29 cellular contexts compared by ENCODE assay signal in genomic region chr3:105523496-105523895, GRCh38.
DNase-seq lines count a peak whose midpoint lies in the region; ATAC-seq, FAIRE-seq and TF ChIP-seq lines count a peak whose summit lies in the region.
"Had no signal": no experiment of that assay in that cellular context is flagged by ENCODE, and none has a peak within 500 bp of the region (broad histone marks: within the 10 kb centered on the region; RNA-seq: fewer than 3 reads in every experiment).

No MANE protein-coding gene starts in this region.

- no peak for ATAC-seq in HepG2
- no peak for ATAC-seq in right lobe of liver
- ATAC-seq in SK-N-SH treated with all-trans-retinoic acid at 6 μM for 48 hours = no peak
- ATAC-seq: activated CD8-positive, alpha-beta memory T cell treated with anti-CD3 and anti-CD28 coated beads, Interleukin-2, amount 10 ng/mL, durations not matched to agents 7 days and 5 days; CD8-positive, alpha-beta T cell; naive thymus-derived CD4-positive, alpha-beta T cell had no signal

- CTCF ChIA-PET in HepG2 (lab: Yijun Ruan, JAX; ENCODE audit: low intra/inter-chr PET ratio, low total read pairs) = no interaction called here

- TF ChIP-seq RAD21 in HepG2 (CRISPR knock-in tag; IDR thresholded peaks at IDR 0.05) = no peak

- BruUV-seq in HepG2 (replicated peaks; lab: Mats Ljungman, UMichigan) = no TSS peak

- POLR2A ChIA-PET in HepG2 (lab: Yijun Ruan, JAX) = no interaction called here

- H4K20me1 ChIP-seq in HepG2 (ENCODE audit: insufficient read depth, low read length) = no peaks in the 10 kb centered on the region; the same call in 1 of the 2 replicates
- H4K20me1 ChIP-seq in smooth muscle cell (ENCODE audit: low read depth) = no peaks in the 10 kb centered on the region

- DNase-seq in HepG2 (ENCODE audit: low spot score) (no peak), right lobe of liver (no peak), fibroblast of gingiva (ENCODE audit: low read depth) (peak; percentile 41), substantia nigra (lab: John Stamatoyannopoulos, UW) (no peak), SJCRH30 (no peak), smooth muscle cell (lab: John Stamatoyannopoulos, UW; ENCODE audit: unreplicated experiment) (no peak), occipital lobe (lab: John Stamatoyannopoulos, UW) (no peak)
- DNase-seq: 8988T; activated CD4-positive, alpha-beta T cell treated with anti-CD3 and anti-CD28 coated beads, Interleukin-2, amount 50 U/mL, for 1 hour; activated CD8-positive, alpha-beta memory T cell treated with anti-CD3 and anti-CD28 coated beads, Interleukin-2, amount 10 ng/mL, durations not matched to agents 7 days and 5 days; activated naive CD4-positive, alpha-beta T cell; activated T-cell treated with anti-CD3 and anti-CD28 coated beads, Interleukin-2, amount 50 U/mL, for 48 hours; AML-193; CD8-positive, alpha-beta T cell; DMS 273 treated with DMSO at 0.1 percent for 48 hours; glutamatergic neuron; KBM-7; midbrain; MM.1S; naive thymus-derived CD4-positive, alpha-beta T cell; NCI-H2029 treated with DMSO at 0.1 percent for 48 hours; NCI-H82; stimulated activated CD4-positive, alpha-beta T cell treated with anti-CD3 and anti-CD28 coated beads, Interleukin-2, amount 100 ng/mL, for 24 hours; transverse colon had no signal

- no peak overlapping the region for H3K4me2 ChIP-seq in HepG2 (ENCODE audit: low read depth, low read length)
- H3K4me2 ChIP-seq in smooth muscle cell = no peak overlapping the region

- no peak overlapping the region for H3K4me3 ChIP-seq in HepG2 (replicated peaks in 1 of 3; ENCODE audit: insufficient read depth in 1 of 3, low read depth in 2 of 3, low read length in 3 of 3)
- H3K4me3 ChIP-seq in right lobe of liver = no peak overlapping the region
- no peak overlapping the region for H3K4me3 ChIP-seq in SJCRH30
- no peak overlapping the region for H3K4me3 ChIP-seq in smooth muscle cell
- H3K4me3 ChIP-seq: esophagus muscularis mucosa, skin epidermis, transverse colon had no signal

- H3K27ac ChIP-seq in HepG2 (ENCODE audit: extremely low read length, insufficient read depth, low read length) (no peak overlapping the region), right lobe of liver (no peak overlapping the region), substantia nigra (ENCODE audit: low read depth, low read length, poor library complexity, severe bottlenecking) (peak overlapping the region; percentile 2), SJCRH30 (no peak overlapping the region), smooth muscle cell (ENCODE audit: low read depth) (no peak overlapping the region)
- H3K27ac ChIP-seq: esophagus muscularis mucosa, skin epidermis, transverse colon had no signal

- H3K4me1 ChIP-seq in HepG2 (ENCODE audit: insufficient read depth, low read length) = no peaks in the 10 kb centered on the region
- H3K4me1 ChIP-seq in right lobe of liver = no peaks in the 10 kb centered on the region
- H3K4me1 ChIP-seq in SJCRH30 = no peaks in the 10 kb centered on the region
- no peaks in the 10 kb centered on the region for H3K4me1 ChIP-seq in smooth muscle cell (ENCODE audit: low read depth)
- H3K4me1 ChIP-seq: esophagus muscularis mucosa had no signal

- TF ChIP-seq CTCF in HepG2 (CRISPR knock-in tag; IDR thresholded peaks at IDR 0.05) (no peak), right lobe of liver (IDR thresholded peaks at IDR 0.05) (no peak), smooth muscle cell (IDR thresholded peaks at IDR 0.05; ENCODE audit: borderline replicate concordance, insufficient read depth, poor library complexity, severe bottlenecking) (no peak)

- no peaks in the 10 kb centered on the region for H3F3A ChIP-seq in smooth muscle cell (ENCODE audit: low read depth)

- H3K9ac ChIP-seq in HepG2 (ENCODE audit: insufficient read depth, low read depth, low read length) = no peak overlapping the region
- no peak overlapping the region for H3K9ac ChIP-seq in smooth muscle cell (ENCODE audit: low read depth)

- H3K36me3 ChIP-seq in HepG2 (replicated peaks in 1 of 2; ENCODE audit: control insufficient read depth in 1 of 2, insufficient read depth in 2 of 2, low read length in 2 of 2) = peaks cover 3 to 8% of the 10 kb centered on the region in 2 experiments; a peak in 2 of 5 replicates
- no peaks in the 10 kb centered on the region for H3K36me3 ChIP-seq in right lobe of liver
- no peaks in the 10 kb centered on the region for H3K36me3 ChIP-seq in SJCRH30
- peaks cover 6% of the 10 kb centered on the region for H3K36me3 ChIP-seq in smooth muscle cell (ENCODE audit: low read depth)
- H3K36me3 ChIP-seq: esophagus muscularis mucosa, transverse colon had no signal

- TF ChIP-seq POLR2A in HepG2 (IDR thresholded peaks at IDR 0.05; ENCODE audit: insufficient read depth in 1 of 2, low read depth in 2 of 2, low read length in 2 of 2) = no peak
- no peak for TF ChIP-seq POLR2A in right lobe of liver (IDR thresholded peaks at IDR 0.05)

- H3K79me2 ChIP-seq in HepG2 (ENCODE audit: insufficient read depth, low read length) (no peaks in the 10 kb centered on the region), smooth muscle cell (ENCODE audit: low read depth) (peaks cover 46% of the 10 kb centered on the region)

- no peak for FAIRE-seq in HepG2 (lab: Jason Lieb, UNC)
- FAIRE-seq: H54, keratinocyte had no signal

- 100% methylated on average over 1 of the region's 1 CpG for WGBS in HepG2 (ENCODE audit: low lambda C conversion rate)
- WGBS in right lobe of liver (ENCODE audit: insufficient coverage, low coverage, low lambda C conversion rate, missing lambda C conversion rate) = 100% methylated on average over 1 of the region's 1 CpG
- WGBS in smooth muscle cell (ENCODE audit: low lambda C conversion rate) = 90% methylated on average over 1 of the region's 1 CpG

- in situ Hi-C loops in HepG2 (cut with HindIII; ENCODE audit: extremely low pct_ligation_motif_present, low pct_unique_long_range_greater_than_20kb) = loop anchor here (25.0 kb wide), 2 partner anchors 311 to 911 kb away; no protein-coding TSS in a partner anchor

- H2AFZ ChIP-seq in HepG2 (ENCODE audit: low read length) (no peak overlapping the region), smooth muscle cell (ENCODE audit: low read depth) (no peak overlapping the region)

- intact Hi-C loops in HepG2 (cut with micrococcal nuclease; ENCODE audit: unreplicated experiment) (no loop called here), right lobe of liver (cut with DNase I) (loop anchor here in 1 of 2 donors (10.0 kb wide), 1 partner anchor 159 kb away; the partner anchor contains the start of gene ALCAM)

- H3K27me3 ChIP-seq in HepG2 (ENCODE audit: control insufficient read depth in 1 of 2, insufficient read depth in 2 of 2, low read length in 2 of 2) (no peaks in the 10 kb centered on the region), right lobe of liver (no peaks in the 10 kb centered on the region), SJCRH30 (no peaks in the 10 kb centered on the region), smooth muscle cell (ENCODE audit: low read depth) (no peaks in the 10 kb centered on the region)
- H3K27me3 ChIP-seq: esophagus muscularis mucosa, transverse colon had no signal

- TF ChIP-seq EP300 in HepG2 (IDR thresholded peaks at IDR 0.05; ENCODE audit: low read depth in 2 of 2, low read length in 2 of 2) = no peak
- TF ChIP-seq EP300 in HepG2 (CRISPR knock-in tag; IDR thresholded peaks at IDR 0.05; ENCODE audit: borderline replicate concordance) = no peak

- H3K9me3 ChIP-seq in HepG2 (ENCODE audit: low read length) = no peaks in the 10 kb centered on the region
- no peaks in the 10 kb centered on the region for H3K9me3 ChIP-seq in right lobe of liver
- no peaks in the 10 kb centered on the region for H3K9me3 ChIP-seq in SJCRH30 (replicated peaks)
- H3K9me3 ChIP-seq in smooth muscle cell (replicated peaks; ENCODE audit: low read depth) = no peaks in the 10 kb centered on the region
- H3K9me3 ChIP-seq: esophagus muscularis mucosa, transverse colon had no signal

TF ChIP-seq in HepG2, 621 proteins besides CTCF, POLR2A, EP300 and RAD21 (continues in another document):
- TF ChIP-seq, protein P1, sequence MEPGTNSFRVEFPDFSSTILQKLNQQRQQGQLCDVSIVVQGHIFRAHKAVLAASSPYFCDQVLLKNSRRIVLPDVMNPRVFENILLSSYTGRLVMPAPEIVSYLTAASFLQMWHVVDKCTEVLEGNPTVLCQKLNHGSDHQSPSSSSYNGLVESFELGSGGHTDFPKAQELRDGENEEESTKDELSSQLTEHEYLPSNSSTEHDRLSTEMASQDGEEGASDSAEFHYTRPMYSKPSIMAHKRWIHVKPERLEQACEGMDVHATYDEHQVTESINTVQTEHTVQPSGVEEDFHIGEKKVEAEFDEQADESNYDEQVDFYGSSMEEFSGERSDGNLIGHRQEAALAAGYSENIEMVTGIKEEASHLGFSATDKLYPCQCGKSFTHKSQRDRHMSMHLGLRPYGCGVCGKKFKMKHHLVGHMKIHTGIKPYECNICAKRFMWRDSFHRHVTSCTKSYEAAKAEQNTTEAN (CRISPR knock-in tag; conservative IDR thresholded peaks at IDR 0.05) = no peak
- peak; percentile 37 to 69; a peak in 3 of 4 replicates for TF ChIP-seq MAFK (conservative IDR thresholded peaks at IDR 0.05 in 1 of 2, IDR thresholded peaks at IDR 0.05 in 1 of 2; ENCODE audit: low read length in 2 of 2)
- TF ChIP-seq ZNF20 (CRISPR knock-in tag; IDR thresholded peaks at IDR 0.05) = no peak
- peak; percentile 69 for TF ChIP-seq NFE2L2 (IDR thresholded peaks at IDR 0.05; ENCODE audit: low read length)
- TF ChIP-seq NFYB (CRISPR knock-in tag; IDR thresholded peaks at IDR 0.05) = no peak

TF ChIP-seq in SK-N-SH treated with all-trans-retinoic acid at 6 μM for 48 hours, 23 proteins besides CTCF, POLR2A, EP300 and RAD21:
- no peak for TF ChIP-seq POU6F1 (CRISPR knock-in tag; IDR thresholded peaks at IDR 0.05; ENCODE audit: borderline replicate concordance, low read depth)
- peak; percentile 35; the same call in 1 of the 2 replicates for TF ChIP-seq ISL1 (CRISPR knock-in tag; IDR thresholded peaks at IDR 0.05)
